Comparison of ENCODE assay signal across 8 cellular contexts in the genomic region with DNA sequence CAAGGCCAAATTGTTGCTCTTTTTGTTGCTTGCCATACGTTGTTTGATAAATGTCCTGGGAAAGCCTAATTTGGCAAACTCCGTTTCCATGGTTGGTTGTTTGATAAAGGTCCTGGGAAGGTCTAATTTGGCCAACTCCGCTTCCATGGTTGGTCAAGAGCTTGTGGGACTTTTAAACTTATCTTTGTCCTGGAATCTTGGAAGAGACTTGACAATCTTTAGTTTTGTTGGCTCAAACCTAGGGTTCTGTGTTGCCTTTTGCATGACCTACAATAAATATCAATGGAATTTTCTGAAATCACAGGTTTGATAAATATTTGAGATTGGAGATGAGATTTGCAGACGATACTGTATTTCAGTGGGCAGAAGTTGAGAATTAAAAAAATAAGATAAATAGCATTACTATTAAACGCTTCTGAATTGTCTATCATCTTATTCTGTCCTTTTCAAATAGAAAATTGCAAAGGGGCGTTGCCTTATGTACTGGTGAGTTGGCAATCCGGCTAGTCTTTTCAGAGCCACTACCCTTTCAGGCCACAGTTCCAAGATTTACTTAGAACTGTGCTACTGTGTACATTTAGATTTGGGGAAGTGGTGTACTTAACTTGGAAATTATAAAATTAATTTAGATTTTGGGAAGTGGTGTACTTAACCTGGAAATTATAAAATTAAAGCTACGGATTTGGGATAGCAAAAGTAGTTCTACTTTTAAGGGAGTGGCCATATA. TPM values are rescaled to one million over a fixed set of nuclear protein-coding genes. Genes with fewer than 3 reads are reported as not detected.
DNase-seq lines count a peak whose midpoint lies in the region; ATAC-seq and TF ChIP-seq lines count a peak whose summit lies in the region.

No MANE protein-coding gene starts in this region.

- H3K9ac ChIP-seq in SK-N-SH: peak overlapping the region; percentile 89

- peak overlapping the region; percentile 94 to 99 (median 98) for H3K4me3 Mint-ChIP-seq in CD8-positive, alpha-beta memory T cell
- peak overlapping the region; percentile 100 for H3K4me3 Mint-ChIP-seq in endothelial cell (ENCODE audit: unreplicated experiment)
- H3K4me3 Mint-ChIP-seq in natural killer cell treated with Interleukin-12 subunit alpha and Interleukin-12 subunit beta and Interleukin-15 and Interleukin-18, amount 100 ng/mL, for 72 hours: peak overlapping the region; percentile 94

- peak overlapping the region; percentile 90 for H3K4me3 ChIP-seq in CD8-positive, alpha-beta memory T cell (ENCODE audit: low read length)
- H3K4me3 ChIP-seq in HAP-1 (peak overlapping the region; percentile 80), SK-N-SH (ENCODE audit: low read depth in 2 of 2, low read length in 1 of 2) (peak overlapping the region; percentile 80 to 96)

- peaks cover 14% of the 10 kb centered on the region for H3K4me1 ChIP-seq in CD8-positive, alpha-beta memory T cell (ENCODE audit: insufficient read depth, low read length)
- peaks cover 2% of the 10 kb centered on the region; the same call in 1 of the 2 replicates for H3K4me1 ChIP-seq in HAP-1
- peaks cover 6 to 8% of the 10 kb centered on the region in 2 experiments; a peak in 3 of 4 replicates for H3K4me1 ChIP-seq in SK-N-SH (ENCODE audit: control insufficient read depth in 1 of 2, insufficient read depth in 2 of 2, low read depth in 1 of 2, low read length in 1 of 2)

- POLR2A ChIA-PET in CD8-positive, alpha-beta memory T cell (lab: Charles Lee): interaction anchor here (0.6 to 3.0 kb wide), 2 partner anchors 30 to 931 kb away, joined by 3 to 20 read pairs; a partner anchor contains a TSS
- POLR2A ChIA-PET in SK-N-SH (lab: Yijun Ruan, JAX): interaction anchor here (2.6 kb wide), 1 partner anchor 30 kb away, joined by 18 read pairs; a partner anchor contains a TSS

- in situ Hi-C loops in HAP-1 (cut with MboI; ENCODE audit: low sequenced_read_pairs): no loop called here

- H4K20me1 ChIP-seq in SK-N-SH (ENCODE audit: insufficient read depth): peaks cover 26% of the 10 kb centered on the region

- H3K27me3 Mint-ChIP-seq in CD8-positive, alpha-beta memory T cell: no peaks in the 10 kb centered on the region
- peaks cover 6% of the 10 kb centered on the region for H3K27me3 Mint-ChIP-seq in endothelial cell (ENCODE audit: unreplicated experiment)
- H3K27me3 Mint-ChIP-seq in natural killer cell treated with Interleukin-12 subunit alpha and Interleukin-12 subunit beta and Interleukin-15 and Interleukin-18, amount 100 ng/mL, for 72 hours: peaks cover 0 to 3% of the 10 kb centered on the region in 2 donors

- H3K4me2 ChIP-seq in SK-N-SH: peak overlapping the region; percentile 72

- H3K9me2 ChIP-seq in SK-N-SH: no peaks in the 10 kb centered on the region

- TF ChIP-seq CTCF in SK-N-SH (IDR thresholded peaks at IDR 0.05) (no peak), endothelial cell (IDR thresholded peaks at IDR 0.05; ENCODE audit: unreplicated experiment) (no peak)

- H3F3A ChIP-seq in SK-N-SH (replicated peaks; ENCODE audit: insufficient read depth): peaks cover 14% of the 10 kb centered on the region

- no peak for TF ChIP-seq RAD21 in SK-N-SH (IDR thresholded peaks at IDR 0.05; ENCODE audit: low read length)

- H3K36me3 Mint-ChIP-seq in CD8-positive, alpha-beta memory T cell: peaks cover 0 to 25% (median 9%) of the 10 kb centered on the region in 3 donors
- no peaks in the 10 kb centered on the region for H3K36me3 Mint-ChIP-seq in endothelial cell (ENCODE audit: low read depth, unreplicated experiment)
- H3K36me3 Mint-ChIP-seq in natural killer cell treated with Interleukin-12 subunit alpha and Interleukin-12 subunit beta and Interleukin-15 and Interleukin-18, amount 100 ng/mL, for 72 hours: peaks cover 17% of the 10 kb centered on the region

- peaks cover 36 to 51% (median 46%) of the 10 kb centered on the region in 3 donors for H3K4me1 Mint-ChIP-seq in CD8-positive, alpha-beta memory T cell
- H3K4me1 Mint-ChIP-seq in endothelial cell (ENCODE audit: unreplicated experiment): peaks cover 31% of the 10 kb centered on the region
- peaks cover 26 to 34% of the 10 kb centered on the region in 2 donors for H3K4me1 Mint-ChIP-seq in natural killer cell treated with Interleukin-12 subunit alpha and Interleukin-12 subunit beta and Interleukin-15 and Interleukin-18, amount 100 ng/mL, for 72 hours (ENCODE audit: low read depth in 2 of 2)

- peaks cover 3% of the 10 kb centered on the region for H3K36me3 ChIP-seq in CD8-positive, alpha-beta memory T cell (ENCODE audit: insufficient read depth, low read length)
- H3K36me3 ChIP-seq in HAP-1 (replicated peaks) (peaks cover 7% of the 10 kb centered on the region), SK-N-SH (replicated peaks in 1 of 2; ENCODE audit: control insufficient read depth in 1 of 2, insufficient read depth in 2 of 2, low read length in 1 of 2) (peaks cover 11 to 22% of the 10 kb centered on the region in 2 experiments)

- H3K27ac Mint-ChIP-seq in CD8-positive, alpha-beta memory T cell: peak overlapping the region; percentile 96 to 100 (median 98)
- peak overlapping the region; percentile 99 for H3K27ac Mint-ChIP-seq in endothelial cell (ENCODE audit: unreplicated experiment)
- peak overlapping the region; percentile 90 to 99 for H3K27ac Mint-ChIP-seq in natural killer cell treated with Interleukin-12 subunit alpha and Interleukin-12 subunit beta and Interleukin-15 and Interleukin-18, amount 100 ng/mL, for 72 hours

- ATAC-seq in natural killer cell treated with Interleukin-12 subunit alpha and Interleukin-12 subunit beta and Interleukin-15 and Interleukin-18, amount 100 ng/mL, for 72 hours: no peak

- no peaks in the 10 kb centered on the region for H3K27me3 ChIP-seq in CD8-positive, alpha-beta memory T cell (ENCODE audit: insufficient read depth, low read length, poor library complexity, severe bottlenecking)
- H3K27me3 ChIP-seq in HAP-1 (ENCODE audit: low read depth) (no peaks in the 10 kb centered on the region), SK-N-SH (ENCODE audit: insufficient read depth) (no peaks in the 10 kb centered on the region)

- no peaks in the 10 kb centered on the region for H3K9me3 Mint-ChIP-seq in CD8-positive, alpha-beta memory T cell
- H3K9me3 Mint-ChIP-seq in endothelial cell (ENCODE audit: unreplicated experiment): no peaks in the 10 kb centered on the region
- no peaks in the 10 kb centered on the region for H3K9me3 Mint-ChIP-seq in natural killer cell treated with Interleukin-12 subunit alpha and Interleukin-12 subunit beta and Interleukin-15 and Interleukin-18, amount 100 ng/mL, for 72 hours

- H3K79me2 ChIP-seq in SK-N-SH (ENCODE audit: insufficient read depth): peaks cover 58% of the 10 kb centered on the region

- TF ChIP-seq EP300 in SK-N-SH (IDR thresholded peaks at IDR 0.05; ENCODE audit: borderline replicate concordance in 1 of 2, low read depth in 1 of 2, low read length in 1 of 2): no peak

- H3K9me3 ChIP-seq in CD8-positive, alpha-beta memory T cell (ENCODE audit: low read length): no peaks in the 10 kb centered on the region
- H3K9me3 ChIP-seq in HAP-1 (no peaks in the 10 kb centered on the region), SK-N-SH (no peaks in the 10 kb centered on the region)

- no peak for DNase-seq in CD8-positive, alpha-beta memory T cell
- DNase-seq in HAP-1 (ENCODE audit: low spot score in 2 of 2) (peak in 1 of 2 experiments; percentile 37), SK-N-SH (peak; percentile 22), endothelial cell (ENCODE audit: low spot score) (no peak), globus pallidus (ENCODE audit: low spot score) (no peak), putamen (ENCODE audit: low spot score) (no peak)
- no peak for DNase-seq in natural killer cell treated with Interleukin-12 subunit alpha and Interleukin-12 subunit beta and Interleukin-15 and Interleukin-18, amount 100 ng/mL, for 72 hours (ENCODE audit: low spot score)
- no peak for DNase-seq in stimulated activated CD4-positive, alpha-beta T cell treated with anti-CD3 and anti-CD28 coated beads, Interleukin-4, amount 100 ng/mL, for 24 hours

- H2AFZ ChIP-seq in SK-N-SH (ENCODE audit: low read depth): peak overlapping the region; percentile 91

- CTCF ChIA-PET in CD8-positive, alpha-beta memory T cell (lab: Charles Lee): no interaction called here
- CTCF ChIA-PET in SK-N-SH (lab: Yijun Ruan, JAX): interaction anchor here (1.3 kb wide), 1 partner anchor 632 kb away, joined by 6 read pairs; no protein-coding TSS in a partner anchor

- H3K27ac ChIP-seq in CD8-positive, alpha-beta memory T cell (ENCODE audit: low read depth, low read length): peak overlapping the region; percentile 94
- peak overlapping the region; percentile 75 to 88 for H3K27ac ChIP-seq in SK-N-SH (ENCODE audit: low read depth in 2 of 2, low read length in 1 of 2)

- 5% methylated on average over 8 of the region's 8 CpGs for WGBS in SK-N-SH (ENCODE audit: low lambda C conversion rate)

TF ChIP-seq in SK-N-SH, 30 proteins besides CTCF, POLR2A, EP300 and RAD21 (continues in another document):
- no peak for TF ChIP-seq MXI1 (IDR thresholded peaks at IDR 0.05; ENCODE audit: low read depth, low read length)
- TF ChIP-seq, protein P1, sequence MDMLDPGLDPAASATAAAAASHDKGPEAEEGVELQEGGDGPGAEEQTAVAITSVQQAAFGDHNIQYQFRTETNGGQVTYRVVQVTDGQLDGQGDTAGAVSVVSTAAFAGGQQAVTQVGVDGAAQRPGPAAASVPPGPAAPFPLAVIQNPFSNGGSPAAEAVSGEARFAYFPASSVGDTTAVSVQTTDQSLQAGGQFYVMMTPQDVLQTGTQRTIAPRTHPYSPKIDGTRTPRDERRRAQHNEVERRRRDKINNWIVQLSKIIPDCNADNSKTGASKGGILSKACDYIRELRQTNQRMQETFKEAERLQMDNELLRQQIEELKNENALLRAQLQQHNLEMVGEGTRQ (IDR thresholded peaks at IDR 0.05; ENCODE audit: borderline replicate concordance, low read depth, low read length): no peak
- TF ChIP-seq JUND (IDR thresholded peaks at IDR 0.05): no peak
- no peak for TF ChIP-seq CHD2 (IDR thresholded peaks at IDR 0.05; ENCODE audit: low read length, partially characterized antibody)
- no peak for TF ChIP-seq POLR2AphosphoS5 (IDR thresholded peaks at IDR 0.05; ENCODE audit: low read depth, low read length)

RNA-seq across cellular contexts. Expression of a gene that starts 0.8 kb away (rescaled TPM):
- 10 to 100 TPM; 90.8 to 93.1 TPM for total RNA-seq in CD8-positive, alpha-beta memory T cell
- polyA plus RNA-seq in CD8-positive, alpha-beta memory T cell: 154 TPM
- 107 and 134 TPM in 2 replicates for polyA plus RNA-seq in SK-N-SH (2012; rRNA removed)
- polyA plus RNA-seq in SK-N-SH (2012; cell fraction: cytosol; rRNA removed): 154 and 177 TPM in 2 replicates
- 20.1 and 41.9 TPM in 2 replicates for polyA plus RNA-seq in SK-N-SH (2012; cell fraction: nucleus; rRNA removed)
- total RNA-seq in endothelial cell (ENCODE audit: unreplicated experiment): 191 TPM
- 10 to 100 TPM; 62.8 to 81.9 TPM for total RNA-seq in natural killer cell treated with Interleukin-12 subunit alpha and Interleukin-12 subunit beta and Interleukin-15 and Interleukin-18, amount 100 ng/mL, for 72 hours

RNA-seq across cellular contexts. Expression of a gene that starts 30.9 kb away (rescaled TPM):
- total RNA-seq in CD8-positive, alpha-beta memory T cell: 1,000 to 10,000 TPM; 1,392 to 1,416 TPM
- 3,675 TPM for polyA plus RNA-seq in CD8-positive, alpha-beta memory T cell
- 2,955 and 5,356 TPM in 2 replicates for polyA plus RNA-seq in SK-N-SH (2012; rRNA removed)
- 4,630 and 4,724 TPM in 2 replicates for polyA plus RNA-seq in SK-N-SH (2012; cell fraction: cytosol; rRNA removed)
- 692 and 701 TPM in 2 replicates for polyA plus RNA-seq in SK-N-SH (2012; cell fraction: nucleus; rRNA removed)
- total RNA-seq in endothelial cell (ENCODE audit: unreplicated experiment): 1,233 TPM
- total RNA-seq in natural killer cell treated with Interleukin-12 subunit alpha and Interleukin-12 subunit beta and Interleukin-15 and Interleukin-18, amount 100 ng/mL, for 72 hours: 100 to 1,000 TPM; 712 to 767 TPM
